8 cellular contexts compared by ENCODE assay signal in the genomic region with DNA sequence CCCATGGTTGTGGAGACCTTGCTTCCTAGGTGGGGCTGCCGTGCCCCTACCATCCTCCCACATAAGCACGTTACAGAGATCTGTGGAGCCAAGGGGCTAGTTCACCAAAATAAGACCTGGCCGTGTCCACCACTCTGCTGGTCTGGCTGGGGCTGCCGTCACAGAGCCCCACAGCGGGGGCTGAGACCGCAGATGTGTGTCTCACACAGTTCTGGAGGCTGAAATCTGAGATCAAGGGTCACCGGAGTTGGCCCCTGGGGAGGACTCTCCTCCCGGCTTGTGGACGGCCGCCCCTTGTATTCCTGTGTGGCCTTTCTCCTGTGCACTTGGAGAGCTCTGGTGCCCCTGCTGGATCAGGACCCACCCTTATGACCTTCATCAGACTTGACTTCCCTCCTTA.
DNase-seq lines count a peak whose midpoint lies in the region; ATAC-seq, FAIRE-seq and TF ChIP-seq lines count a peak whose summit lies in the region.
"Not testable (repeated sequence)": the region's sequence is repeated elsewhere in the genome, so short reads cannot be mapped to it uniquely, and the experiment has no call there.

No MANE protein-coding gene starts in this region.

- not testable (repeated sequence) for H3K27ac Mint-ChIP-seq in activated CD4-positive, alpha-beta T cell treated with anti-CD3 and anti-CD28 coated beads, Interleukin-2, amount 10 ng/mL, durations not matched to agents 24 days and 14 days; activated naive CD4-positive, alpha-beta T cell treated with anti-CD3 and anti-CD28 coated beads, Interleukin-2, amount 50 U/mL, for 24 hours; effector memory CD8-positive, alpha-beta T cell; naive B cell

- TF ChIP-seq EP300 in A549 (IDR thresholded peaks at IDR 0.05), result not testable (repeated sequence)

- peak overlapping the region; percentile 50 to 52; a peak in 2 of 6 replicates for H3K27ac ChIP-seq in A549
- H3K27ac ChIP-seq in DOHH2 (ENCODE audit: low read depth, low read length); OCI-LY3 (ENCODE audit: low read length): not testable (repeated sequence)

- not testable (repeated sequence) for FAIRE-seq in A549 (lab: Jason Lieb, UNC)

- not testable (repeated sequence) for H3K27me3 ChIP-seq in DOHH2 (ENCODE audit: control insufficient read depth, low read length); OCI-LY3 (ENCODE audit: low read depth, low read length)

- H3K4me2 ChIP-seq in A549 (peak overlapping the region; percentile 82), DOHH2 (ENCODE audit: low read length) (peak overlapping the region; percentile 64), OCI-LY3 (ENCODE audit: low read length) (peak overlapping the region; percentile 73)

- not testable (repeated sequence) for H3F3A ChIP-seq in DOHH2 (ENCODE audit: control insufficient read depth, insufficient read depth)

- 80% methylated on average over 3 of the region's 10 CpGs for WGBS in A549 (ENCODE audit: missing lambda C conversion rate)

- intact Hi-C loops in activated CD4-positive, alpha-beta T cell treated with anti-CD3 and anti-CD28 coated beads, Interleukin-2, amount 10 ng/mL, durations not matched to agents 24 days and 14 days (cut with micrococcal nuclease); sciatic nerve (cut with DNase I): not testable (repeated sequence)

- H3K4me1 ChIP-seq in A549, result peaks cover 13% of the 10 kb centered on the region
- H3K4me1 ChIP-seq in DOHH2 (ENCODE audit: control insufficient read depth, low read length); OCI-LY3 (ENCODE audit: low read length): not testable (repeated sequence)

- H3K27me3 Mint-ChIP-seq in activated CD4-positive, alpha-beta T cell treated with anti-CD3 and anti-CD28 coated beads, Interleukin-2, amount 10 ng/mL, durations not matched to agents 24 days and 14 days; activated naive CD4-positive, alpha-beta T cell treated with anti-CD3 and anti-CD28 coated beads, Interleukin-2, amount 50 U/mL, for 24 hours; naive B cell: not testable (repeated sequence)
- H3K27me3 Mint-ChIP-seq in effector memory CD8-positive, alpha-beta T cell, result peaks cover 14 to 54% of the 10 kb centered on the region in 2 donors

- not testable (repeated sequence) for H3K4me1 Mint-ChIP-seq in activated CD4-positive, alpha-beta T cell treated with anti-CD3 and anti-CD28 coated beads, Interleukin-2, amount 10 ng/mL, durations not matched to agents 24 days and 14 days; effector memory CD8-positive, alpha-beta T cell (ENCODE audit: low read depth in 2 of 2)
- H3K4me1 Mint-ChIP-seq in activated naive CD4-positive, alpha-beta T cell treated with anti-CD3 and anti-CD28 coated beads, Interleukin-2, amount 50 U/mL, for 24 hours, result peaks cover 10% of the 10 kb centered on the region
- peaks cover 10 to 20% (median 15%) of the 10 kb centered on the region in 3 donors for H3K4me1 Mint-ChIP-seq in naive B cell

- POLR2A ChIA-PET in A549 (lab: Yijun Ruan, JAX), result not testable (repeated sequence)

- H3K79me2 ChIP-seq in DOHH2 (ENCODE audit: control insufficient read depth, low read length); OCI-LY3 (ENCODE audit: low read length): not testable (repeated sequence)

- not testable (repeated sequence) for TF ChIP-seq CTCF in A549 (IDR thresholded peaks at IDR 0.05); DOHH2 (IDR thresholded peaks at IDR 0.05; ENCODE audit: low read depth, low read length, poor library complexity, severe bottlenecking); OCI-LY3 (IDR thresholded peaks at IDR 0.05; ENCODE audit: low read depth, low read length)

- peak overlapping the region; percentile 79 for H3K4me3 Mint-ChIP-seq in activated CD4-positive, alpha-beta T cell treated with anti-CD3 and anti-CD28 coated beads, Interleukin-2, amount 10 ng/mL, durations not matched to agents 24 days and 14 days
- H3K4me3 Mint-ChIP-seq in activated naive CD4-positive, alpha-beta T cell treated with anti-CD3 and anti-CD28 coated beads, Interleukin-2, amount 50 U/mL, for 24 hours, result peak overlapping the region; percentile 74
- H3K4me3 Mint-ChIP-seq in effector memory CD8-positive, alpha-beta T cell, result peak overlapping the region; percentile 46 to 65
- H3K4me3 Mint-ChIP-seq in naive B cell, result peak overlapping the region; percentile 39 to 91 (median 80)

- H3K4me3 ChIP-seq in A549, result not testable (repeated sequence)
- H3K4me3 ChIP-seq in DOHH2 (ENCODE audit: low read length), result peak overlapping the region; percentile 58
- H3K4me3 ChIP-seq in OCI-LY3 (ENCODE audit: low read length), result peak overlapping the region; percentile 63

- not testable (repeated sequence) for H3K9me3 Mint-ChIP-seq in activated CD4-positive, alpha-beta T cell treated with anti-CD3 and anti-CD28 coated beads, Interleukin-2, amount 10 ng/mL, durations not matched to agents 24 days and 14 days; activated naive CD4-positive, alpha-beta T cell treated with anti-CD3 and anti-CD28 coated beads, Interleukin-2, amount 50 U/mL, for 24 hours; effector memory CD8-positive, alpha-beta T cell
- peaks cover 3 to 17% (median 14%) of the 10 kb centered on the region in 7 donors for H3K9me3 Mint-ChIP-seq in naive B cell

- H3K36me3 Mint-ChIP-seq in activated CD4-positive, alpha-beta T cell treated with anti-CD3 and anti-CD28 coated beads, Interleukin-2, amount 10 ng/mL, durations not matched to agents 24 days and 14 days (ENCODE audit: low read depth); activated naive CD4-positive, alpha-beta T cell treated with anti-CD3 and anti-CD28 coated beads, Interleukin-2, amount 50 U/mL, for 24 hours; effector memory CD8-positive, alpha-beta T cell (ENCODE audit: insufficient read depth); naive B cell: not testable (repeated sequence)

- not testable (repeated sequence) for H3K9ac ChIP-seq in OCI-LY3 (ENCODE audit: low read length)

- not testable (repeated sequence) for TF ChIP-seq RAD21 in A549 (conservative IDR thresholded peaks at IDR 0.05 in 1 of 2, IDR thresholded peaks at IDR 0.05 in 1 of 2)

- DNase-seq in A549 (ENCODE audit: low read depth in 1 of 2, low spot score in 1 of 2); activated CD4-positive, alpha-beta T cell treated with anti-CD3 and anti-CD28 coated beads, Interleukin-2, amount 10 ng/mL, durations not matched to agents 24 days and 14 days; effector memory CD8-positive, alpha-beta T cell; naive B cell; sciatic nerve (ENCODE audit: low spot score): not testable (repeated sequence)

- not testable (repeated sequence) for ATAC-seq in A549; effector memory CD8-positive, alpha-beta T cell (replicated peaks); naive B cell (ENCODE audit: low read depth in 2 of 2)
- peak; percentile 23 for ATAC-seq in sciatic nerve

- CTCF ChIA-PET in A549 (lab: Yijun Ruan, JAX), result not testable (repeated sequence)

- TF ChIP-seq POLR2A in A549 (IDR thresholded peaks at IDR 0.05; ENCODE audit: low read length), result not testable (repeated sequence)

- H2AFZ ChIP-seq in OCI-LY3 (ENCODE audit: low read depth, low read length), result 0 out of 2 replicates have a peak overlapping the region, but pooled peaks have one; percentile 64

- H4K20me1 ChIP-seq in DOHH2 (ENCODE audit: control insufficient read depth, insufficient read depth, low read depth, low read length); OCI-LY3 (ENCODE audit: insufficient read depth, low read length): not testable (repeated sequence)

- not testable (repeated sequence) for H3K9me2 ChIP-seq in DOHH2 (replicated peaks; ENCODE audit: control insufficient read depth, low read length)

- H3K9me3 ChIP-seq in A549, result peaks cover 11% of the 10 kb centered on the region; the same call in 2 of the 3 replicates
- not testable (repeated sequence) for H3K9me3 ChIP-seq in DOHH2 (ENCODE audit: control insufficient read depth, insufficient read depth, low read length); OCI-LY3 (ENCODE audit: insufficient read depth, low read length)

- H3K36me3 ChIP-seq in DOHH2 (ENCODE audit: control insufficient read depth, low read length); OCI-LY3 (replicated peaks; ENCODE audit: low read depth, low read length): not testable (repeated sequence)
